Comparison of ENCODE assay signal across 1 cellular context in the genomic region with DNA sequence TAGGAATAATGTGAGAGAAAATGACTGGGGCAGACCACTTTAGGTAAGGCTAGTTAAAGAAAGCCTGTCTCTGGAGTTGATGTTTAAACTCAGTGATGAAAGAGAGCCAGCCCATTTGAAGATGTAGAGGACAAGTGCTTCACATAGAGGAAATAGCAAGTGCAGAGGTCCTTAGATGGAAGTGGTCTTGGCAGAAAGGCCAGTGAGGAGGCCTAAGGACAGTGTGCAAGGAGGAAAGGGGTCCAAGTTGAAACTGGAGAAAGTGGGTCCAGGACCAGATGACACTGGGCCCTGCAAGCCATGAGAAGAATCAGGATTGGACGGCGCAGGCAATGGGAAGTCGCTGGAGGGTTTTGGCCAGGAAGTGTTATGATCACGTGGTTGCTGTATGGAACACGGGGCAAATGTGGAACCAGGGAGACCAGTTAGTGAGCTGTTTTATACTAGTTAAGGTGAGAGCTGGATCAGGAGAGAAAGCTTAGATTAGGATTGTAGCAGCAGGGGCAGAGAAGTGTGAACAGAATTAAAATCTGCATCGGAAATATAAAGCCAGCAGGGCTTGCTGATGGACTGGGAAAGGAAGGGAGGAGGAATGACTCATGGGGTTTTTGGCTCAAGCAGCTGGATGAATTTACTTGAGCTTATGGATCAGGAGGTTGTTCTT.
TF ChIP-seq lines count a peak whose summit lies in the region.

No MANE protein-coding gene starts in this region.

TF ChIP-seq in HEK293, 187 proteins besides CTCF, POLR2A, EP300 and RAD21 (continued from another document):
- TF ChIP-seq, protein P1, sequence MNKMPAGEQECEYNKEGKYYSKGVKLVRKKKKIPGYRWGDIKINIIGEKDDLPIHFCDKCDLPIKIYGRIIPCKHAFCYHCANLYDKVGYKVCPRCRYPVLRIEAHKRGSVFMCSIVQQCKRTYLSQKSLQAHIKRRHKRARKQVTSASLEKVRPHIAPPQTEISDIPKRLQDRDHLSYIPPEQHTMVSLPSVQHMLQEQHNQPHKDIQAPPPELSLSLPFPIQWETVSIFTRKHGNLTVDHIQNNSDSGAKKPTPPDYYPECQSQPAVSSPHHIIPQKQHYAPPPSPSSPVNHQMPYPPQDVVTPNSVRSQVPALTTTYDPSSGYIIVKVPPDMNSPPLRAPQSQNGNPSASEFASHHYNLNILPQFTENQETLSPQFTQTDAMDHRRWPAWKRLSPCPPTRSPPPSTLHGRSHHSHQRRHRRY (tag by site-specific recombination; IDR thresholded peaks at IDR 0.05), result no peak
- no peak for TF ChIP-seq RBAK (tag by site-specific recombination; IDR thresholded peaks at IDR 0.05)
